Comparison of ENCODE assay signal across 8 cellular contexts in the genomic region with DNA sequence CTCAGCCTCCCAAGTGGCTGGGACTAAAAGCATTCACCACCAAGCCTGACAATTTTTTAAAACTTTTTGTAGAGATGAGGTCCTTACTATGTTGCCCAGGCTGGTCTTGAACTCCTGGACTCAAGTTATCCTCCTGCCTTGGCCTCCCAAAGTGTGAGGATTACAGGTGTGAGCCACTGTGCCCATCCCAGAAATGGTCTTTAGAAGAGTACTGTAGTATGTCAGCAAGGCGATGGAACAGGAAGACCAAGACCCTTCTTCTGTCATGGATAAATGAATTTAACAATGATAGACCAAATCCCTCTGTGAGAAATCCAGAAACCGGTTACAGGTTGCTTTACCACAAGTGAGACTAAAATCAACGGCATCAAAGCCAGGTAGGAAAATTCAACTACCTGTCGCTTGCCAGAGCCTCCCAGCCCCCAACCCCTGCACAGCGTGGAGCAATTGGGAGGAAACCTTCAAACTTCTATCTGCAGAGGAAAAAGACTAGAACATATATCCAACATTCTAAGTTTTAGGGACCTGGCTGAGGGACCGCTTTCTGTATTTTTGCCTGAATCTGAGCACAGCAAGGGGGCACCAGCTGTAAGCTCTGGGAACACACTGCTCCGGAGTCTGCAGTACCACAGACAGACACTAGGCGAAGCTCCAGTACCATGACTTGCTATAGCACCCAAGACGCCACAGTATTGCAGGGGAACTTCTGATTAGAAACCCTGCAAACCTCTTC. TPM values are rescaled to one million over a fixed set of nuclear protein-coding genes. Genes with fewer than 3 reads are reported as not detected.
DNase-seq lines count a peak whose midpoint lies in the region; ATAC-seq and TF ChIP-seq lines count a peak whose summit lies in the region.

No MANE protein-coding gene starts in this region.

- H3K9me3 ChIP-seq in PC-3 (ENCODE audit: low read length) (no peaks in the 10 kb centered on the region), neutrophil (no peaks in the 10 kb centered on the region)

- DNase-seq in ELF-1 (ENCODE audit: low read depth, low spot score): peak; percentile 88
- DNase-seq in KBM-7: peak; percentile 87
- DNase-seq in PC-3: peak; percentile 90
- peak; percentile 72 for DNase-seq in activated T-cell treated with anti-CD3 and anti-CD28 coated beads for 4 hours
- DNase-seq in fibroblast of peridontal ligament (ENCODE audit: extremely low read depth): peak; percentile 65
- peak; percentile 88 for DNase-seq in superior temporal gyrus (ENCODE audit: extremely low spot score)

- no peaks in the 10 kb centered on the region for H3K79me2 ChIP-seq in PC-3 (ENCODE audit: low read length)

- CTCF ChIA-PET in PC-3 (lab: Charles Lee): interaction anchor here (0.5 to 1.2 kb wide), 7 partner anchors 25 to 349 kb away, joined by 3 to 6 read pairs (median 4); no protein-coding TSS in a partner anchor

- TF ChIP-seq CTCF in PC-3 (conservative IDR thresholded peaks at IDR 0.05; ENCODE audit: low read depth, low read length): peak; percentile 96
- peak; percentile 96 for TF ChIP-seq CTCF in neutrophil (IDR thresholded peaks at IDR 0.05)

- in situ Hi-C loops in KBM-7 (cut with MboI; ENCODE audit: low pct_unique_long_range_greater_than_20kb, low sequenced_read_pairs): no loop called here

- H3K36me3 ChIP-seq in PC-3 (ENCODE audit: low read depth, low read length) (no peaks in the 10 kb centered on the region), neutrophil (no peaks in the 10 kb centered on the region)

- intact Hi-C loops in PC-3 (cut with micrococcal nuclease): loop anchor here (1.0 to 2.0 kb wide), 2 partner anchors 68 to 349 kb away; partner anchors contain the start of gene YEATS4

- no TSS peak for BruUV-seq in PC-3 (replicated peaks; lab: Mats Ljungman, UMichigan)

- no peak overlapping the region for H3K27ac ChIP-seq in PC-3 (ENCODE audit: low read length)
- H3K27ac ChIP-seq in neutrophil: no peak overlapping the region

- no peaks in the 10 kb centered on the region for H3F3A ChIP-seq in PC-3 (ENCODE audit: low read length, unreplicated experiment)

- H3K27me3 ChIP-seq in PC-3 (ENCODE audit: low read length): peaks cover 3% of the 10 kb centered on the region; the same call in 1 of the 2 replicates
- peaks cover 29% of the 10 kb centered on the region for H3K27me3 ChIP-seq in neutrophil

- ATAC-seq in GM21786 (IDR thresholded peaks at IDR 0.05; ENCODE audit: unreplicated experiment): peak; percentile 100
- peak; percentile 100 for ATAC-seq in PC-3

- H3K4me2 ChIP-seq in PC-3 (ENCODE audit: low read length): peak overlapping the region; percentile 23; the same call in 1 of the 2 replicates

- H2AFZ ChIP-seq in PC-3 (ENCODE audit: low read length): 0 out of 2 replicates have a peak overlapping the region, but pooled peaks have one; percentile 24

- H3K4me1 ChIP-seq in PC-3 (ENCODE audit: insufficient read depth, low read length): no peaks in the 10 kb centered on the region
- peaks cover 9 to 10% of the 10 kb centered on the region in 2 experiments for H3K4me1 ChIP-seq in neutrophil (ENCODE audit: control insufficient read depth in 1 of 2, insufficient read depth in 1 of 2, low read depth in 1 of 2, low read length in 1 of 2)

- POLR2A ChIA-PET in PC-3 (lab: Charles Lee; ENCODE audit: unreplicated experiment): interaction anchor here (0.6 kb wide), 1 partner anchor 441 kb away, joined by 4 read pairs; no protein-coding TSS in a partner anchor

- H4K20me1 ChIP-seq in PC-3 (ENCODE audit: low read length): no peaks in the 10 kb centered on the region

- H3K9me2 ChIP-seq in PC-3 (replicated peaks; ENCODE audit: low read length): no peaks in the 10 kb centered on the region

- H3K9ac ChIP-seq in PC-3 (ENCODE audit: low read length): no peak overlapping the region

- H3K4me3 ChIP-seq in PC-3 (ENCODE audit: low read length) (no peak overlapping the region), neutrophil (ENCODE audit: low read depth in 1 of 2, low read length in 1 of 2) (peak overlapping the region in 1 of 2 experiments; percentile 23)

RNA-seq across cellular contexts. Expression of gene CPSF6, which starts 51.3 kb away (rescaled TPM):
- 94.6 and 96.7 TPM in 2 replicates for total RNA-seq in PC-3 (2014; rRNA removed)

RNA-seq across cellular contexts. Expression of gene LYZ, which starts 57.5 kb away (rescaled TPM):
- not detected in 2 replicates for total RNA-seq in PC-3 (2014; rRNA removed)
